Comparison of ENCODE assay signal across 8 cellular contexts in the genomic region with DNA sequence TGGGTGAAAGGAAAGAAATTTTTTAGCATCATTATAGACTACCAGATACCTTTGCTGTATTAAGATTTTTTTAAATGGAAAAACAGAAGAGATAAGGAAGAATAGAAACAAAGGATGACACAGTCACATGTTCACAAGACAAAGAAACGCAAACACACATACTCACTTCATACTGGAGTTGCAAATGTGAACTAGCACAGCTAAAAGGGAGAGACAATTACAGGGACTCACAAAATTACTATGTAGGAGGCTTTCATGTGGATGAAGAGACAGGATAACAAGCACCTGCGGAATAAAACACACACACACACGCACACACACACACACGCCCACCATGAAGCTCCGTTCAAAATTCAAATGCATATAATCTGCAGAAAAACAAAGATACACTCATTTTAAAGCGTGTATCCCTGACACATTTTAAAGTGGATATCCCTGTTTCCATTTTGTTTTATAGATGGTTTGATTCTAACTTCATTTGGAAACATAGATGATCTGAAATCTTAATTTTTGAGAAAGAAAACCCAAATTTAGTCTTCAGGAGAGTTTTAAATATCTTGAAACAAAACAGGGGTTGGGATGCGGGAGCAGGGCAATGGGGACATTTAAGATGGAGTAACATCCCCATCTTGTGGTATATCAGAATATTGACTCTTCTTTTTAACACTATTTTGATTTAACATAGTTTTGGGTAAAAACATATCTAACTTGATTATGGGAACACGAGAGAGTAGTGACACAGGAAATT. TPM values are rescaled to one million over a fixed set of nuclear protein-coding genes. Genes with fewer than 3 reads are reported as not detected.
A peak's percentile ranks its signal among the peaks of the same experiment; 100 is the strongest.
DNase-seq lines count a peak whose midpoint lies in the region; ATAC-seq and FAIRE-seq lines count a peak whose summit lies in the region.

No MANE protein-coding gene starts in this region.

- no peak for FAIRE-seq in urothelium cell line (lab: Jason Lieb, UNC)

- peak; percentile 58 for ATAC-seq in HG02885 (IDR thresholded peaks at IDR 0.05; ENCODE audit: poor library complexity, unreplicated experiment)
- ATAC-seq in left lobe of liver, result peak; percentile 83

- peak; percentile 5 to 30 for DNase-seq in NOMO-1 (lab: John Stamatoyannopoulos, UW; ENCODE audit: unreplicated experiment in 2 of 2)
- no peak for DNase-seq in NOMO-1 treated with dmso at 0.1 percent for 144 hours (lab: John Stamatoyannopoulos, UW; ENCODE audit: unreplicated experiment)
- peak; percentile 66 for DNase-seq in NCI-H526 treated with DMSO at 0.1 percent for 48 hours (lab: John Stamatoyannopoulos, UW)
- peak; percentile 64 for DNase-seq in cerebellar cortex (ENCODE audit: low spot score)
- DNase-seq in left lobe of liver (ENCODE audit: low spot score), result no peak
- DNase-seq in urothelium cell line (ENCODE audit: low spot score), result peak; percentile 37
- DNase-seq in activated CD8-positive, alpha-beta memory T cell treated with anti-CD3 and anti-CD28 coated beads, Interleukin-2, amount 50 U/mL, for 48 hours, result no peak

RNA-seq across cellular contexts. Expression of a gene that starts 36.7 kb away (rescaled TPM):
- 2.2 TPM for total RNA-seq in left lobe of liver

RNA-seq across cellular contexts. Expression of a gene that starts 36.8 kb away (rescaled TPM):
- 11.8 TPM for total RNA-seq in left lobe of liver

Comparison
In these comparisons a context has a peak if more than half of its experiments do, and no peak if none do; other contexts are left out.
1. DNase-seq: peak in NOMO-1 (2 of 2), NCI-H526 treated with DMSO at 0.1 percent for 48 hours (single experiment), cerebellar cortex (single experiment) and urothelium cell line (single experiment); none in NOMO-1 treated with dmso at 0.1 percent for 144 hours (single experiment), left lobe of liver (single experiment) and activated CD8-positive, alpha-beta memory T cell treated with anti-CD3 and anti-CD28 coated beads, Interleukin-2, amount 50 U/mL, for 48 hours (single experiment).